Comparison of ENCODE assay signal across 30 cellular contexts in the genomic region with DNA sequence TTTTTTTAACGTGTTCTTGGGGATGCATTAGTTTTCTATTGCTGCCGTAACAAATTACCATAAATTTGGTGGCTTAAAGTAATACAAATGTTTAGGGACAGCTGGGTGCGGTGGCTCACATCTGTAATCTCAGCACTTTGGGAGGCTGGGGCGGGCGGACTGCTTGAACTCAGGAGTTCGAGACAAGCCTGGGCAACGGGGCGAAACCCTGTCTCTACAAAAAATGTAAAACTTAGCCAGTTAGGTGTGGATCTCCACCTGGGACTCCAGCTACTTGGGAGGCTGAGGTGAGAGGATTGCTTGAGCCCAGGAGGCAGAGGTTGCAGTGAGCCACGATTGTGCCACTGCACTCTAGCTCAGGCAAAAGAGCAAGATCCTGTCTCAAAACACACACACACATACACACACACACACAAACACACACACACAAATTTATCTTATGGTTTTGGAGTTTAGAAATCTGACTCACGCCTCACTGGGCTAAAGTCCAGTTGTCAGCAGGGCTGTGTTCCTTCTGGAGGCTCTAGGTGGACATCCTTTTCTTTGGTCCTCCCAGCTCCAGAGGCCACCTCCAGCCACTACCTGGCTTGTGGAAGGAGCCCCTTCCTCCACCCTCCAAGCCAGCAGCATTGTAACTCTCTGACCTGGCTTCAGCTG.
DNase-seq lines count a peak whose midpoint lies in the region; ATAC-seq and TF ChIP-seq lines count a peak whose summit lies in the region.
"Had no signal": no experiment of that assay in that cellular context is flagged by ENCODE, and none has a peak within 500 bp of the region (broad histone marks: within the 10 kb centered on the region; RNA-seq: fewer than 3 reads in every experiment).

No MANE protein-coding gene starts in this region.

- no peak overlapping the region for H3K27ac ChIP-seq in stomach
- H3K27ac ChIP-seq: 22Rv1, foreskin keratinocyte, HL-60, left lung, prostate gland, RWPE1, suprapubic skin had no signal

- intact Hi-C loops in stomach (cut with DNase I; ENCODE audit: low total_unique reads), result loop anchor here (5.0 kb wide), 1 partner anchor 195 kb away; no protein-coding TSS in a partner anchor

- no peak for TF ChIP-seq POLR2A in stomach (IDR thresholded peaks at IDR 0.05)

- peak; percentile 37 for DNase-seq in activated CD8-positive, alpha-beta memory T cell treated with anti-CD3 and anti-CD28 coated beads for 24 hours
- no peak for DNase-seq in activated CD8-positive, alpha-beta memory T cell treated with anti-CD3 and anti-CD28 coated beads, Interleukin-2, amount 50 U/mL, for 4 hours
- DNase-seq in cardiac fibroblast (ENCODE audit: low read depth in 2 of 2) (peak; percentile 61 to 67), glomerular visceral epithelial cell (ENCODE audit: extremely low spot score) (peak; percentile 21), stomach (peak; percentile 24), BE2C (no peak)
- DNase-seq: activated CD4-positive, alpha-beta memory T cell treated with anti-CD3 and anti-CD28 coated beads, Interleukin-2, amount 10 ng/mL, durations not matched to agents 7 days and 5 days; activated CD4-positive, alpha-beta T cell treated with anti-CD3 and anti-CD28 coated beads for 1 hour; activated effector memory CD4-positive, alpha-beta T cell treated with Interleukin-2 at 50 U/mL for 16 hours; activated naive CD8-positive, alpha-beta T cell treated with anti-CD3 and anti-CD28 coated beads for 36 hours; Calu3; foreskin keratinocyte; hippocampal formation; left lung; mesenchymal stem cell; naive B cell; NCI-H1092 treated with DMSO at 0.1 percent for 48 hours; NCI-H1930; NCI-H748 treated with DMSO at 0.1 percent for 48 hours; SK-N-SH; stimulated activated CD4-positive, alpha-beta T cell treated with anti-CD3 and anti-CD28 coated beads, Interleukin-15, amount 100 ng/mL, for 24 hours; stimulated activated naive B cell treated with anti-CD40 and anti-IgM and Interleukin-4, amounts not matched to agents 10 μg/mL and 1 μg/mL and 100 μg/mL, for 72 hours; T-helper 17 cell had no signal

- no peak for ATAC-seq in GM19351 (IDR thresholded peaks at IDR 0.05; ENCODE audit: unreplicated experiment)
- ATAC-seq in HG02840 (IDR thresholded peaks at IDR 0.05; ENCODE audit: low FRiP score, unreplicated experiment), result no peak
- ATAC-seq: foreskin keratinocyte; left lung; stimulated activated naive B cell treated with anti-CD40 and anti-IgM and Interleukin-4, amounts not matched to agents 10 μg/mL and 1 μg/mL and 100 μg/mL, for 72 hours; T-helper 17 cell had no signal

- H3K9me3 ChIP-seq in stomach (no peaks in the 10 kb centered on the region), BE2C (no peaks in the 10 kb centered on the region)
- H3K9me3 ChIP-seq: left lung, prostate gland, SK-N-SH, suprapubic skin had no signal

- H3K4me3 ChIP-seq in cardiac fibroblast (replicated peaks in 1 of 2; ENCODE audit: low read depth in 2 of 2, low read length in 2 of 2) (no peak overlapping the region), stomach (no peak overlapping the region), BE2C (ENCODE audit: low read depth, low read length) (no peak overlapping the region)
- H3K4me3 ChIP-seq: left lung, prostate gland, suprapubic skin had no signal

- TF ChIP-seq CTCF in cardiac fibroblast (IDR thresholded peaks at IDR 0.05; ENCODE audit: low read depth, low read length) (no peak), stomach (IDR thresholded peaks at IDR 0.05) (no peak), BE2C (IDR thresholded peaks at IDR 0.05; ENCODE audit: low read depth, low read length) (no peak)

- no peak for TF ChIP-seq EP300 in stomach (IDR thresholded peaks at IDR 0.05)

- H3K36me3 ChIP-seq in stomach, result no peaks in the 10 kb centered on the region
- H3K36me3 ChIP-seq in BE2C, result no peaks in the 10 kb centered on the region
- H3K36me3 ChIP-seq: left lung, prostate gland had no signal

- WGBS in stomach, 5 donors, result 73 to 86% (median 78%) methylated on average over 10 of the region's 10 CpGs

- H3K4me1 ChIP-seq in stomach, result peaks cover 0 to 7% (median 3%) of the 10 kb centered on the region in 4 donors
- H3K4me1 ChIP-seq in BE2C, result no peaks in the 10 kb centered on the region
- H3K4me1 ChIP-seq: foreskin keratinocyte, left lung, prostate gland, suprapubic skin had no signal

- H3K27me3 ChIP-seq in stomach, result no peaks in the 10 kb centered on the region
- no peaks in the 10 kb centered on the region for H3K27me3 ChIP-seq in BE2C
- H3K27me3 ChIP-seq: left lung, suprapubic skin had no signal

Comparison
In these comparisons a context has a peak if more than half of its experiments do, and no peak if none do; other contexts are left out.
1. DNase-seq: peak in activated CD8-positive, alpha-beta memory T cell treated with anti-CD3 and anti-CD28 coated beads for 24 hours (single experiment), cardiac fibroblast (2 of 2), glomerular visceral epithelial cell (single experiment) and stomach (single experiment); none in activated CD8-positive, alpha-beta memory T cell treated with anti-CD3 and anti-CD28 coated beads, Interleukin-2, amount 50 U/mL, for 4 hours (single experiment) and BE2C (single experiment).